Comparison of ENCODE assay signal across 18 cellular contexts in the genomic region with DNA sequence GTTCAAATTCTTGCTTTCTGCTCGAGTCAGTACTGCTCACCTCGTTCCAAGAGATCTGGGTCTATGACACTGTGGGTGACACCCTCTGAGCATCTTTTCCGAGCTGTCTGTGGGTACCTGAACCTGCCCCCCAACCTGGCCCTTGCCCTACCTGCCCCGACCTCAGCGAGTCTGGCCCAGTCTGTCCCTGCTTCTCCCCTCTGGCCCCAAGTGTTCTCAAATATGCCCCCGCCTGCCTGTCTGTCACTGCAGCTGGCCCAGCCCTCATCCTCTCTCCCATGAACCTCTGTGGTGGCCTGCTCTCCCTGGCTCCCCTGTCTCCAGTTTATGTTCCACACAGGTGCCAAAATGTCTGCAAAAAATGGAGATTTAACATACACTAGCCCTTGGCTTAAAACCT. TPM values are rescaled to one million over a fixed set of nuclear protein-coding genes. Genes with fewer than 3 reads are reported as not detected.
"Had no signal": no experiment of that assay in that cellular context is flagged by ENCODE, and none has a peak within 500 bp of the region (broad histone marks: within the 10 kb centered on the region; RNA-seq: fewer than 3 reads in every experiment).

No MANE protein-coding gene starts in this region.

- H3K4me3 Mint-ChIP-seq: activated CD4-positive, alpha-beta memory T cell treated with anti-CD3 and anti-CD28 coated beads for 36 hours; activated naive CD8-positive, alpha-beta T cell treated with anti-CD3 and anti-CD28 coated beads for 36 hours; nephron had no signal

- H3K9me3 ChIP-seq: mucosa of descending colon, SJSA1 had no signal

- H3K27me3 ChIP-seq: gastroesophageal sphincter, SJSA1, tibial artery had no signal

- H3K27me3 Mint-ChIP-seq: activated CD4-positive, alpha-beta memory T cell treated with anti-CD3 and anti-CD28 coated beads for 36 hours; activated naive CD8-positive, alpha-beta T cell treated with anti-CD3 and anti-CD28 coated beads for 36 hours had no signal

- DNase-seq: activated CD4-positive, alpha-beta memory T cell treated with anti-CD3 and anti-CD28 coated beads for 36 hours; activated CD4-positive, CD25-positive, alpha-beta regulatory T cell treated with anti-CD3 and anti-CD28 coated beads, Interleukin-2, amount 50 U/mL, for 72 hours; activated gamma-delta T cell treated with Interleukin-2 at 50 U/mL for 16 hours; activated naive CD8-positive, alpha-beta T cell treated with anti-CD3 and anti-CD28 coated beads for 36 hours; activated T-cell treated with anti-CD3 and anti-CD28 coated beads, Interleukin-2, amount 50 U/mL, for 48 hours; aorta; effector CD4-positive, alpha-beta T cell; mucosa of descending colon; retina; stimulated activated CD4-positive, alpha-beta T cell treated with anti-CD3 and anti-CD28 coated beads, Interleukin-4, amount 100 ng/mL, for 4 hours; SW 1271; T-helper 9 cell; tibial artery had no signal

- FAIRE-seq: endothelial cell of umbilical vein had no signal

- H3K27ac Mint-ChIP-seq: activated CD4-positive, alpha-beta memory T cell treated with anti-CD3 and anti-CD28 coated beads for 36 hours; activated naive CD8-positive, alpha-beta T cell treated with anti-CD3 and anti-CD28 coated beads for 36 hours had no signal

- H3K4me1 Mint-ChIP-seq: activated naive CD8-positive, alpha-beta T cell treated with anti-CD3 and anti-CD28 coated beads for 36 hours had no signal

- H3K27ac ChIP-seq: SJSA1 had no signal

- ATAC-seq: gastroesophageal sphincter, mucosa of descending colon had no signal

- H3K4me3 ChIP-seq: gastroesophageal sphincter, mucosa of descending colon, SJSA1, tibial artery had no signal

RNA-seq across cellular contexts. Expression of a gene that starts 32.5 kb away (rescaled TPM):
- total RNA-seq: endothelial cell of umbilical vein, SJSA1, skeletal muscle tissue had no signal
